ENCODE assay signal across 8 cellular contexts in the genomic region with DNA sequence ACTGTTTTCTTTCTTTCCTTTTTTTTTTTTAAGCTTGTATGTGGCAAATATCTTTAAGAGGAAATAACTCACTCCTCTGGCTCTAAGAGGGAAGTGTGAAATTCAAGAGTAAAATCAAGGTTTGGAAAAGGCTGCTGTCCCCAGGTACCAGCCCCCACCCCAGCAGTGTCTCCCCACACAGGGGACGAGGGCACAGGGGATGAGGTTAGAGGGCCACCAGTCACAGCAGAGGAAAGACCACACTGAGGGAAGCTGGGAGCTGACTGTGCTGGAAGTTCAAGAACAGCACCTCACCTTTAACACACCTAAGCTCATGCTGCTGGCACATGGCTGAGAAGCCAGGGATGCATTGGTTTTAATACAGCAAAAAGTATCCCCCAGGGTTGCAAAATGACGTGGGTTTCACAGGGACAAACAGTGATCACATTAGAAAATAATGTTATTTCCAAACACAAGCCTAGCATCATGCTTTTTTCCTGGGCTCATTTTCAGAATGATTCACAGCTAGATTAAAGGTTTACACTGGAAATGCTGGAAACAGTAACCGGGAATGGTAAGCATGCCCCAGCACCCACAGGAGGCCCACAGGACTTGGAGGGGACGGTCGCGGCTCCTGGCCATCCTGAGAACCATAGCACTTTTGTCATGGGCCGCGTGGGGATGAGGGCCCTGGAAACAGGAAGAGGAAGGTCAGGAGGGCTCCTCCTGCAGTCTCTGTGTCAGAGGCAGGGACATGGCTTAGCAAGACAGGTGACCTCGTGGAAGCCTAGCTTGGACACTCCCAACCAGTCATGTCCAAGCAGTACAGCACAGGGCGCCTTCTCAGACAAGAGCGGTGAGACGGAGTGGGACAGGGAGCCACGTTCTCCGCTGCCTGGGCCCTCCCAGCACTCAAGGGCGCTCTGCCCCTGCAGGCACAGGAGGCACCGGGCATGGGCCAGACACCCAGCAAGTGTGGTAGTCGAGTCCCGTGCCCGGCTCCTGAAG. TPM values are rescaled to one million over a fixed set of nuclear protein-coding genes. Genes with fewer than 3 reads are reported as not detected.
DNase-seq lines count a peak whose midpoint lies in the region; ATAC-seq and TF ChIP-seq lines count a peak whose summit lies in the region.

No MANE protein-coding gene starts in this region.

- intact Hi-C loops in Calu3 (cut with micrococcal nuclease; ENCODE audit: unreplicated experiment): no loop called here
- intact Hi-C loops in posterior cingulate gyrus (cut with DNase I): no loop called here

- peak overlapping the region; percentile 69 for H3K27ac ChIP-seq in RWPE2 (ENCODE audit: poor library complexity, severe bottlenecking)

- H3K4me1 ChIP-seq in RWPE2 (ENCODE audit: insufficient read depth, poor library complexity, severe bottlenecking): peaks cover 23% of the 10 kb centered on the region

- H3K27ac Mint-ChIP-seq in Calu3 (ENCODE audit: unreplicated experiment): peak overlapping the region; percentile 50

- no peak overlapping the region for H3K4me3 Mint-ChIP-seq in Calu3 (ENCODE audit: low read depth, unreplicated experiment)

- H3K27me3 ChIP-seq in RWPE2 (ENCODE audit: insufficient read depth, poor library complexity, severe bottlenecking): no peaks in the 10 kb centered on the region

- peaks cover 21% of the 10 kb centered on the region for H3K36me3 Mint-ChIP-seq in Calu3 (ENCODE audit: insufficient read depth, unreplicated experiment)

- H3K9me3 ChIP-seq in RWPE2 (ENCODE audit: severe bottlenecking): no peaks in the 10 kb centered on the region

- peaks cover 22% of the 10 kb centered on the region for H3K4me1 Mint-ChIP-seq in Calu3 (ENCODE audit: low read depth, unreplicated experiment)

- in situ Hi-C loops in KBM-7 (cut with MboI; ENCODE audit: low pct_unique_long_range_greater_than_20kb, low sequenced_read_pairs): no loop called here

- DNase-seq in Calu3 (no peak), RWPE2 (ENCODE audit: low spot score) (peak; percentile 65), foreskin fibroblast (peak; percentile 47 to 61), posterior cingulate gyrus (peak in 9 of 10 donors; percentile 4 to 81 (median 14)), KBM-7 (no peak), inferior parietal cortex (ENCODE audit: extremely low spot score) (no peak), NCI-H510A treated with DMSO at 0.1 percent for 48 hours (lab: John Stamatoyannopoulos, UW) (no peak)

- no peak overlapping the region for H3K4me3 ChIP-seq in RWPE2 (ENCODE audit: severe bottlenecking)
- no peak overlapping the region for H3K4me3 ChIP-seq in foreskin fibroblast (ENCODE audit: low read depth in 1 of 2, low read length in 2 of 2)

- CTCF ChIA-PET in Calu3 (lab: Charles Lee): no interaction called here

- ATAC-seq in RWPE2 (ENCODE audit: low read depth): peak; percentile 12; the same call in 2 of the 3 replicates
- ATAC-seq in HG02678 (IDR thresholded peaks at IDR 0.05; ENCODE audit: unreplicated experiment): no peak

- H3K9me3 Mint-ChIP-seq in Calu3 (ENCODE audit: low read depth, unreplicated experiment): no peaks in the 10 kb centered on the region

- H3K36me3 ChIP-seq in RWPE2 (ENCODE audit: low read depth): peaks cover 60% of the 10 kb centered on the region

- no peaks in the 10 kb centered on the region for H3K27me3 Mint-ChIP-seq in Calu3 (ENCODE audit: unreplicated experiment)

- TF ChIP-seq CTCF in Calu3 (IDR thresholded peaks at IDR 0.05; ENCODE audit: unreplicated experiment): no peak
- TF ChIP-seq CTCF in RWPE2 (IDR thresholded peaks at IDR 0.05; ENCODE audit: poor library complexity, severe bottlenecking): no peak
- TF ChIP-seq CTCF in foreskin fibroblast (IDR thresholded peaks at IDR 0.05; ENCODE audit: low read depth, low read length): no peak

- no TSS peak for BruUV-seq in Calu3 (replicated peaks; lab: Mats Ljungman, UMichigan)

RNA-seq across cellular contexts. Expression of gene LPCAT1, which starts 6.9 kb away (rescaled TPM):
- 42.3 and 43.8 TPM in 2 replicates for total RNA-seq in Calu3 (2022)

Comparison
In these comparisons a context has a peak if more than half of its experiments do, and no peak if none do; other contexts are left out.
1. DNase-seq: peak in RWPE2 (single experiment), foreskin fibroblast (2 of 2) and posterior cingulate gyrus (9 of 10); none in Calu3 (single experiment), KBM-7 (single experiment), inferior parietal cortex (single experiment) and NCI-H510A treated with DMSO at 0.1 percent for 48 hours (single experiment).